In genomic region chr20:36268501-36269342, GRCh38 we compare ENCODE assay signal across 1 cellular context.
TF ChIP-seq lines count a peak whose summit lies in the region.

No MANE protein-coding gene starts in this region.

TF ChIP-seq in K562, 482 proteins besides CTCF, POLR2A, EP300 and RAD21:
- peak; percentile 78 for TF ChIP-seq BCOR (IDR thresholded peaks at IDR 0.05)
- 0 out of 4 replicates have a peak, but pooled peaks of 1 of the 2 experiments have one; percentile 27 for TF ChIP-seq KDM1A (IDR thresholded peaks at IDR 0.05)
- peak; percentile 57 for TF ChIP-seq BRD9 (IDR thresholded peaks at IDR 0.05; ENCODE audit: low read depth, partially characterized antibody)
- no peak for TF ChIP-seq EWSR1 (IDR thresholded peaks at IDR 0.05; ENCODE audit: borderline replicate concordance, low read depth, partially characterized antibody)
- no peak for TF ChIP-seq LCOR (CRISPR knock-in tag; IDR thresholded peaks at IDR 0.05)
- TF ChIP-seq ZFP36 (IDR thresholded peaks at IDR 0.05; ENCODE audit: low read depth, low read length, partially characterized antibody): peak; percentile 57
- TF ChIP-seq RBM25 (IDR thresholded peaks at IDR 0.05; ENCODE audit: low read depth, low read length, severe bottlenecking): peak; percentile 8
